In genomic region chr3:147213633-147214032, GRCh38 we compare ENCODE assay signal across 35 cellular contexts.
"Had no signal": no experiment of that assay in that cellular context is flagged by ENCODE, and none has a peak within 500 bp of the region (broad histone marks: within the 10 kb centered on the region; RNA-seq: fewer than 3 reads in every experiment).

No MANE protein-coding gene starts in this region.

- H3K9me3 ChIP-seq: MG63 had no signal

- H3K27me3 ChIP-seq: MG63 had no signal

- H3K36me3 ChIP-seq: MG63 had no signal

- H3K4me3 ChIP-seq: MG63 had no signal

- DNase-seq: Karpas-422, Kasumi-1, MG63, MM.1S, MV-4-11, NCI-H1048, NCI-H1092, NCI-H1092 treated with DMSO at 0.1 percent for 48 hours, NCI-H1105, NCI-H1105 treated with DMSO at 0.1 percent for 48 hours, NCI-H1417, NCI-H1417 treated with DMSO at 0.1 percent for 48 hours, NCI-H1436, NCI-H1436 treated with DMSO at 0.1 percent for 48 hours, NCI-H146, NCI-H1694, NCI-H1694 treated with DMSO at 0.1 percent for 48 hours, NCI-H187, NCI-H187 treated with DMSO at 0.1 percent for 48 hours, NCI-H1930, NCI-H2029, NCI-H2029 treated with DMSO at 0.1 percent for 48 hours, NCI-H2081, NCI-H2081 treated with DMSO at 0.1 percent for 48 hours, NCI-H2107, NCI-H2171, NCI-H2227 treated with DMSO at 0.1 percent for 48 hours, NCI-H226, NCI-H345, NCI-H446, NCI-H446 treated with DMSO at 0.1 percent for 48 hours, NCI-H510A, NCI-H510A treated with DMSO at 0.1 percent for 48 hours, NCI-H524, NCI-H524 treated with DMSO at 0.1 percent for 48 hours had no signal
